Comparison of ENCODE assay signal across 29 cellular contexts in the genomic region with DNA sequence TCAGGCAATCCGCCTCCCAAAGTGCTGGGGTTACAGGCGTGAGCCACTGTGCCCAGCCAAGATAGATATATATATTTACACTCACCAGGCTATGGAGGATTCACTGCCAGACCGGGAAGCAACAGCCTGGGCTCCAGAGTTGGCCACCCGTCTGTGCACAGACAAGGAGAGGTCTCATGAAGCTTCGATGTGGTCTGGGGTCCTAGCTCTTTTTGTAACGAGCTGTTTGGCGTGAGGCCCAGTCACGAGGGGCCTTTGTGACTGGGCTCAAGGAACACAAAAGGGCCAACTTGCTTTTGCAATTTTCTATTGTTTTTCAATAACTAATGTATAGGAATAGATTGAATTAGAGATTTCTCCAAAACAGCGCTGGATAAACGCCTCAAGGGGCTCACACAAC.
"Had no signal": no experiment of that assay in that cellular context is flagged by ENCODE, and none has a peak within 500 bp of the region (broad histone marks: within the 10 kb centered on the region; RNA-seq: fewer than 3 reads in every experiment).

No MANE protein-coding gene starts in this region.

- H3K27me3 ChIP-seq: adrenal gland, body of pancreas, breast epithelium, SJCRH30 had no signal

- H3K9me3 Mint-ChIP-seq: activated CD4-positive, alpha-beta T cell treated with anti-CD3 and anti-CD28 coated beads, Interleukin-2, amount 10 ng/mL, durations not matched to agents 24 days and 14 days; activated naive CD4-positive, alpha-beta T cell treated with anti-CD3 and anti-CD28 coated beads, Interleukin-2, amount 50 U/mL, for 72 hours; activated T-cell treated with anti-CD3 and anti-CD28 coated beads, Interleukin-2, amount 50 U/mL, for 24 hours; activated T-helper 2 cell treated with anti-CD3 and anti-CD28 coated beads, Interferon-gamma antibody, Interleukin-2, Interleukin-4, amounts not matched to agents 10 μg/mL and 5 μg/mL and 100 μg/mL, durations not matched to agents 14 hours and 24 hours and 36 hours had no signal

- FAIRE-seq: astrocyte had no signal

- H3K27ac ChIP-seq: adrenal gland, body of pancreas, breast epithelium, SJCRH30, SK-N-MC, WERI-Rb-1 had no signal

- H3K4me3 Mint-ChIP-seq: activated CD4-positive, alpha-beta T cell treated with anti-CD3 and anti-CD28 coated beads, Interleukin-2, amount 10 ng/mL, durations not matched to agents 24 days and 14 days; activated CD8-positive, alpha-beta T cell treated with anti-CD3 and anti-CD28 coated beads, Interleukin-2, amount 10 ng/mL, durations not matched to agents 7 days and 5 days; activated T-cell treated with anti-CD3 and anti-CD28 coated beads, Interleukin-2, amount 50 U/mL, for 24 hours had no signal

- H3K27ac Mint-ChIP-seq: activated CD4-positive, alpha-beta T cell treated with anti-CD3 and anti-CD28 coated beads, Interleukin-2, amount 10 ng/mL, durations not matched to agents 24 days and 14 days; activated CD8-positive, alpha-beta T cell treated with anti-CD3 and anti-CD28 coated beads, Interleukin-2, amount 10 ng/mL, durations not matched to agents 7 days and 5 days; activated naive CD4-positive, alpha-beta T cell treated with anti-CD3 and anti-CD28 coated beads, Interleukin-2, amount 50 U/mL, for 72 hours; activated T-cell treated with anti-CD3 and anti-CD28 coated beads, Interleukin-2, amount 50 U/mL, for 24 hours; activated T-helper 2 cell treated with anti-CD3 and anti-CD28 coated beads, Interferon-gamma antibody, Interleukin-2, Interleukin-4, amounts not matched to agents 10 μg/mL and 5 μg/mL and 100 μg/mL, durations not matched to agents 14 hours and 24 hours and 36 hours had no signal

- H3K4me1 ChIP-seq: breast epithelium, SJCRH30 had no signal

- H3K4me3 ChIP-seq: adrenal gland, body of pancreas, breast epithelium, SJCRH30, SK-N-MC had no signal

- H3K36me3 Mint-ChIP-seq: activated naive CD4-positive, alpha-beta T cell treated with anti-CD3 and anti-CD28 coated beads, Interleukin-2, amount 50 U/mL, for 72 hours had no signal

- DNase-seq: activated CD4-positive, alpha-beta T cell treated with anti-CD3 and anti-CD28 coated beads, Interleukin-2, amount 10 ng/mL, durations not matched to agents 24 days and 14 days; activated CD4-positive, alpha-beta T cell treated with anti-CD3 and anti-CD28 coated beads, Interleukin-2, amount 50 U/mL, for 48 hours; activated CD4-positive, CD25-positive, alpha-beta regulatory T cell; activated CD8-positive, alpha-beta T cell treated with anti-CD3 and anti-CD28 coated beads, Interleukin-2, amount 10 ng/mL, durations not matched to agents 7 days and 5 days; activated gamma-delta T cell; activated naive CD4-positive, alpha-beta T cell treated with Interleukin-2 at 50 U/mL for 16 hours; activated T-cell treated with anti-CD3 and anti-CD28 coated beads, Interleukin-2, amount 50 U/mL, for 24 hours; body of pancreas; NCI-H1048; NCI-H1105 treated with DMSO at 0.1 percent for 48 hours; NCI-H1436; NCI-H1694; NCI-H1930; NCI-H2081 treated with DMSO at 0.1 percent for 48 hours; NCI-H2171; NCI-H510A; NCI-H526; NCI-H748 treated with DMSO at 0.1 percent for 48 hours; NK-92 treated with Interleukin-12 subunit alpha and Interleukin-12 subunit beta, amount 100 ng/mL, for 24 hours; SHP77; SJCRH30; T1000; WERI-Rb-1 had no signal

- H3K36me3 ChIP-seq: adrenal gland, breast epithelium, SJCRH30, WERI-Rb-1 had no signal

- ATAC-seq: activated CD8-positive, alpha-beta T cell treated with anti-CD3 and anti-CD28 coated beads, Interleukin-2, amount 10 ng/mL, durations not matched to agents 7 days and 5 days; activated naive CD4-positive, alpha-beta T cell treated with anti-CD3 and anti-CD28 coated beads, Interleukin-2, amount 50 U/mL, for 72 hours; body of pancreas had no signal

- H3K9me3 ChIP-seq: adrenal gland, body of pancreas, breast epithelium had no signal
